In the genomic region with DNA sequence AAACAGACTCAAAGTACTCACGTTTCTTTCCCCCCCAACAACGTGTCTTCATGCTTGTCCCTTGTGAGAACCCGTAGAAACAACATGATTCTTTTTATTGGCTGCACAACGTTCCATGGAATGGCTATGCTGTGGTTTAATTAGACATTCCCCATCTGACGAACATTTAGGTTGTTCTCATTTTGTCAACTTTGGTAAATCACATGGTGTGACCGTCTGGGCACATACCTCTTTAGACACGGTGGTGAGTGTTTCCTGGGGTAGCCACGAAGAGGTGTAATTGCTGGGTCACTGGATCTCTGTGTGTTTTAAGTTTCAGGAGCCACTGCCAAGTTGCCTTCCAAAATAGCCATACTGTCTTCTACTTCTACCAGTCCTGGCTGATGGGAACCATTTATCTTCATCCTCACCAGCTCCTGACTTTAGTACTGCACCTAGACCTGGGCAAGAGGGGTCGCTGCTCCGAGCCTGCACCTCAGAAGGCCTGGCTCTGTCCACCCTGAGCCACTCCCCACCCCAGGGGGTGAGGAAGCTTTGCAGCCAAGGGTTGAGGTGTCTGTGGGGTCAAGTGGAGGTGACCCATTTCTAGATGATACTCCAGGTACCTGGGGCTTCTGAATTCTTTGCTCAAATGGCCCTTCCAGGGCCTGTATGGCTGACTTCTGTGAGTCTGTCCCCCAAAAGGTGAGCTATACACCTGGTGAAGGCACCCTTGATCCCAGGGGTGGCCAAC, we compare ENCODE assay signal across 24 cellular contexts.
"Had no signal": no experiment of that assay in that cellular context is flagged by ENCODE, and none has a peak within 500 bp of the region (broad histone marks: within the 10 kb centered on the region; RNA-seq: fewer than 3 reads in every experiment).

No MANE protein-coding gene starts in this region.

- H3K4me1 ChIP-seq: colonic mucosa, esophagus squamous epithelium, gastroesophageal sphincter, suprapubic skin, thyroid gland, upper lobe of left lung, vagina had no signal

- H3K4me3 Mint-ChIP-seq: nephron progenitor cell had no signal

- DNase-seq: colonic mucosa; dermis blood vessel endothelial cell; esophagus squamous epithelium; foreskin fibroblast; glutamatergic neuron; kidney; left cardiac atrium; left ventricle myocardium superior; mesenchymal stem cell; midbrain; nephron progenitor cell; posterior cingulate gyrus; stimulated activated CD4-positive, alpha-beta T cell treated with anti-CD3 and anti-CD28 coated beads, Interleukin-12 subunit alpha, Interleukin-12 subunit beta, amount 100 ng/mL, for 4 hours; stimulated activated CD4-positive, alpha-beta T cell treated with anti-CD3 and anti-CD28 coated beads, Interleukin-2, amount 100 ng/mL, for 48 hours; stimulated activated naive CD8-positive, alpha-beta T cell treated with anti-CD3 and anti-CD28 coated beads, Interleukin-15, Interleukin-2, amounts not matched to agents 100 U/mL and 50 U/mL, for 24 hours; thyroid gland; upper lobe of left lung had no signal

- H3K9me3 ChIP-seq: colonic mucosa, esophagus squamous epithelium, neutrophil, suprapubic skin, thyroid gland, vagina had no signal

- H3K4me3 ChIP-seq: colonic mucosa, esophagus squamous epithelium, gastroesophageal sphincter, lung, skin epidermis, suprapubic skin, thyroid gland, upper lobe of left lung, vagina had no signal

- FAIRE-seq: kidney had no signal

- H3K27ac ChIP-seq: colonic mucosa, esophagus squamous epithelium, gastroesophageal sphincter, neutrophil, skin epidermis, suprapubic skin, thyroid gland, upper lobe of left lung, vagina had no signal

- ATAC-seq: gastroesophageal sphincter; left cardiac atrium; left ventricle myocardium superior; sciatic nerve; stimulated activated naive CD8-positive, alpha-beta T cell treated with anti-CD3 and anti-CD28 coated beads, Interleukin-15, Interleukin-2, amounts not matched to agents 100 U/mL and 50 U/mL, for 24 hours had no signal

- H3K36me3 ChIP-seq: colonic mucosa, esophagus squamous epithelium, gastroesophageal sphincter, neutrophil, suprapubic skin, thyroid gland, upper lobe of left lung, vagina had no signal

- H3K27me3 ChIP-seq: colonic mucosa, neutrophil, thyroid gland, upper lobe of left lung, vagina had no signal

- H3K27ac Mint-ChIP-seq: nephron progenitor cell had no signal
